In genomic region chrX:149504915-149505651, GRCh38 we compare ENCODE assay signal across 8 cellular contexts.
DNase-seq lines count a peak whose midpoint lies in the region; TF ChIP-seq lines count a peak whose summit lies in the region.

Gene IDS, minus strand, starts transcription at chrX:149505306. Its CDS starts 169 bp downstream, at chrX:149505137.

- no peaks in the 10 kb centered on the region for H3K9me3 ChIP-seq in SK-N-MC (ENCODE audit: low read depth, low read length)

- peak within 1 kb of the TSS; percentile 45 for H3K9ac ChIP-seq in SK-N-MC (ENCODE audit: insufficient read length)

- H3K4me3 ChIP-seq in HFF-Myc (replicated peaks; ENCODE audit: low read depth, low read length), result peak within 1 kb of the TSS; percentile 55
- peak within 1 kb of the TSS; percentile 77 for H3K4me3 ChIP-seq in SK-N-MC

- no peak within 1 kb of the TSS for H3K27ac ChIP-seq in SK-N-MC

- no peak for TF ChIP-seq CTCF in HFF-Myc (IDR thresholded peaks at IDR 0.05; ENCODE audit: low read depth, low read length, missing control alignments)

- no peaks in the 10 kb centered on the region for H3K36me3 ChIP-seq in SK-N-MC (ENCODE audit: insufficient read depth, low read length)

- DNase-seq in GM04504 (ENCODE audit: low read depth) (peak; percentile 57), HFF-Myc (ENCODE audit: extremely low read depth, low read depth) (no peak), NAMALWA (ENCODE audit: low spot score) (peak; percentile 91), SK-N-MC (ENCODE audit: low read depth, low spot score) (no peak), germinal center (ENCODE audit: low spot score) (peak; percentile 83), nucleus accumbens (lab: John Stamatoyannopoulos, UW) (peak; percentile 3 to 91 (median 70)), superior temporal gyrus (ENCODE audit: extremely low spot score) (peak; percentile 85)
- peak; percentile 81 for DNase-seq in activated naive CD4-positive, alpha-beta T cell treated with anti-CD3 and anti-CD28 coated beads, Interleukin-2, amount 50 U/mL, for 16 hours

Comparison
In these comparisons a context has a peak if more than half of its experiments do, and no peak if none do; other contexts are left out.
1. DNase-seq: peak in GM04504 (single experiment), NAMALWA (single experiment), activated naive CD4-positive, alpha-beta T cell treated with anti-CD3 and anti-CD28 coated beads, Interleukin-2, amount 50 U/mL, for 16 hours (single experiment), germinal center (single experiment), nucleus accumbens (56 of 56) and superior temporal gyrus (single experiment); none in HFF-Myc (single experiment) and SK-N-MC (single experiment).